ENCODE assay signal across 2 cellular contexts in the genomic region with DNA sequence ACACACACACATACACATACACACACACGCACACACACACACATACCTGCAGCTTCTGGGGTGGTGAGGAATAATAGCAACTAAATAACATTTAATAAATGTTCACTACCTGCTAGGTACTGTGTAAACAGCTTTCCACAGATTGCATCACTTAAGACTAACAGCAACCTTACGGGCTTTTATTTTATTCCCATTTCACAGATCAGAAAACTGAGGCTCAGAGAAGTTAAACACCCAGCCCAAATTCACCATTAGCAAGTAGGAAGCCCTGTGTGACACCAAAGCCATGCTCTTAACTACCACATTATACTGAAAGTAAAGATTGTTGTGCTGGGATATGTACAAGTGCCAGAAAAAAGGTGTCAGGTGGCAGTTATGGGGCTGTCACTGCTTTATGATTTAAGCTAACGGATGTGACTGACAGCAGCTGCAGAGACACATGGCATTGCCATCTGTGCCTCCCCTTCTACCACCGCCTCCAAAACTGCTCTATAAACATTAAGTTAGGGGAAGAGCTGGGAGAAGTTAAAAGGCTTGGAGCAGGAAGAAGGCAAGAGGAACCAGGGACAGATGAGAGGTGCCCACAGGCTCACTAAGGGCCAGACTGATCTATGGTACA.
TF ChIP-seq lines count a peak whose summit lies in the region.

No MANE protein-coding gene starts in this region.

TF ChIP-seq in HEK293T, 16 proteins besides CTCF, POLR2A, EP300 and RAD21:
- TF ChIP-seq, protein P1, sequence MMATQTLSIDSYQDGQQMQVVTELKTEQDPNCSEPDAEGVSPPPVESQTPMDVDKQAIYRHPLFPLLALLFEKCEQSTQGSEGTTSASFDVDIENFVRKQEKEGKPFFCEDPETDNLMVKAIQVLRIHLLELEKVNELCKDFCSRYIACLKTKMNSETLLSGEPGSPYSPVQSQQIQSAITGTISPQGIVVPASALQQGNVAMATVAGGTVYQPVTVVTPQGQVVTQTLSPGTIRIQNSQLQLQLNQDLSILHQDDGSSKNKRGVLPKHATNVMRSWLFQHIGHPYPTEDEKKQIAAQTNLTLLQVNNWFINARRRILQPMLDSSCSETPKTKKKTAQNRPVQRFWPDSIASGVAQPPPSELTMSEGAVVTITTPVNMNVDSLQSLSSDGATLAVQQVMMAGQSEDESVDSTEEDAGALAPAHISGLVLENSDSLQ (IDR thresholded peaks at IDR 0.05) = 0 out of 2 replicates have a peak, but pooled peaks have one; percentile 38
- no peak for TF ChIP-seq NFRKB (IDR thresholded peaks at IDR 0.05)
TF ChIP-seq in HEK293T: peak in this region for 1.

TF ChIP-seq in K562, 482 proteins besides CTCF, POLR2A, EP300 and RAD21 (continues in another document):
- TF ChIP-seq CREB1 (IDR thresholded peaks at IDR 0.05) (no peak), CREB1 (CRISPR knock-in tag; IDR thresholded peaks at IDR 0.05) (no peak), ADNP (tag; IDR thresholded peaks at IDR 0.05) (peak; percentile 98), RBFOX2 (IDR thresholded peaks at IDR 0.05; ENCODE audit: low read depth, low read length) (no peak), BHLHE40 (IDR thresholded peaks at IDR 0.05; ENCODE audit: low read length) (no peak), SMARCA5 (IDR thresholded peaks at IDR 0.05) (peak; percentile 84; the same call in 1 of the 2 replicates), ZBED1 (IDR thresholded peaks at IDR 0.05) (no peak), FOXA1 (IDR thresholded peaks at IDR 0.05; ENCODE audit: borderline replicate concordance) (no peak), TAF9B (IDR thresholded peaks at IDR 0.05; ENCODE audit: partially characterized antibody) (no peak), HDAC2 (IDR thresholded peaks at IDR 0.05) (peak; percentile 96), PHF8 (IDR thresholded peaks at IDR 0.05; ENCODE audit: borderline replicate concordance, low read length) (no peak), ASH1L (IDR thresholded peaks at IDR 0.05; ENCODE audit: borderline replicate concordance, low read depth, partially characterized antibody) (no peak), MTA1 (IDR thresholded peaks at IDR 0.05; ENCODE audit: borderline replicate concordance) (no peak), GABPB1 (CRISPR knock-in tag; IDR thresholded peaks at IDR 0.05) (peak; percentile 44; the same call in 1 of the 2 replicates), HDGF (IDR thresholded peaks at IDR 0.05) (no peak), ZNF324 (CRISPR knock-in tag; IDR thresholded peaks at IDR 0.05) (no peak), TEAD2 (tag; IDR thresholded peaks at IDR 0.05) (no peak), MTF1 (CRISPR knock-in tag; IDR thresholded peaks at IDR 0.05; ENCODE audit: borderline replicate concordance) (no peak), ZNF699 (CRISPR knock-in tag; IDR thresholded peaks at IDR 0.05; ENCODE audit: insufficient replicate concordance) (no peak), BRD4 (IDR thresholded peaks at IDR 0.05) (no peak), RUNX1 (IDR thresholded peaks at IDR 0.05; ENCODE audit: low read depth) (no peak), RBM25 (IDR thresholded peaks at IDR 0.05; ENCODE audit: low read depth, low read length, severe bottlenecking) (peak; percentile 99), NR2C2 (CRISPR knock-in tag; IDR thresholded peaks at IDR 0.05) (no peak), NR2C2 (tag; IDR thresholded peaks at IDR 0.05) (no peak), ZNF57 (CRISPR knock-in tag; IDR thresholded peaks at IDR 0.05) (no peak), KDM1A (IDR thresholded peaks at IDR 0.05) (peak; percentile 89 to 91), CEBPG (CRISPR knock-in tag; IDR thresholded peaks at IDR 0.05) (peak; percentile 58; the same call in 1 of the 2 replicates), CEBPG (tag; conservative IDR thresholded peaks at IDR 0.05 in 1 of 2, IDR thresholded peaks at IDR 0.05 in 1 of 2) (peak; percentile 37 to 62; a peak in 1 of 4 replicates), ZBTB17 (CRISPR knock-in tag; IDR thresholded peaks at IDR 0.05) (no peak), ARHGAP35 (IDR thresholded peaks at IDR 0.05; ENCODE audit: partially characterized antibody) (no peak), BCOR (IDR thresholded peaks at IDR 0.05) (peak; percentile 98), NBN (IDR thresholded peaks at IDR 0.05; ENCODE audit: low read depth) (no peak; the same call in 1 of the 2 replicates), SUPT5H (IDR thresholded peaks at IDR 0.05) (no peak), ERF (CRISPR knock-in tag; IDR thresholded peaks at IDR 0.05) (no peak), EZH2 (IDR thresholded peaks at IDR 0.05; ENCODE audit: borderline replicate concordance, low read depth, low read length) (no peak), CC2D1A (IDR thresholded peaks at IDR 0.05) (0 out of 2 replicates have a peak, but pooled peaks have one; percentile 15), BACH1 (tag; IDR thresholded peaks at IDR 0.05) (no peak), HDAC1 (IDR thresholded peaks at IDR 0.05) (0 out of 4 replicates have a peak, but pooled peaks of 1 of the 2 experiments have one; percentile 30), SMAD4 (CRISPR knock-in tag; conservative IDR thresholded peaks at IDR 0.05) (0 out of 2 replicates have a peak, but pooled peaks have one; percentile 35)
- TF ChIP-seq, protein P2, sequence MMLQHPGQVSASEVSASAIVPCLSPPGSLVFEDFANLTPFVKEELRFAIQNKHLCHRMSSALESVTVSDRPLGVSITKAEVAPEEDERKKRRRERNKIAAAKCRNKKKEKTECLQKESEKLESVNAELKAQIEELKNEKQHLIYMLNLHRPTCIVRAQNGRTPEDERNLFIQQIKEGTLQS (IDR thresholded peaks at IDR 0.05) = peak; percentile 60
- TF ChIP-seq, protein P2 (CRISPR knock-in tag; conservative IDR thresholded peaks at IDR 0.05) = no peak
- TF ChIP-seq, protein P3, sequence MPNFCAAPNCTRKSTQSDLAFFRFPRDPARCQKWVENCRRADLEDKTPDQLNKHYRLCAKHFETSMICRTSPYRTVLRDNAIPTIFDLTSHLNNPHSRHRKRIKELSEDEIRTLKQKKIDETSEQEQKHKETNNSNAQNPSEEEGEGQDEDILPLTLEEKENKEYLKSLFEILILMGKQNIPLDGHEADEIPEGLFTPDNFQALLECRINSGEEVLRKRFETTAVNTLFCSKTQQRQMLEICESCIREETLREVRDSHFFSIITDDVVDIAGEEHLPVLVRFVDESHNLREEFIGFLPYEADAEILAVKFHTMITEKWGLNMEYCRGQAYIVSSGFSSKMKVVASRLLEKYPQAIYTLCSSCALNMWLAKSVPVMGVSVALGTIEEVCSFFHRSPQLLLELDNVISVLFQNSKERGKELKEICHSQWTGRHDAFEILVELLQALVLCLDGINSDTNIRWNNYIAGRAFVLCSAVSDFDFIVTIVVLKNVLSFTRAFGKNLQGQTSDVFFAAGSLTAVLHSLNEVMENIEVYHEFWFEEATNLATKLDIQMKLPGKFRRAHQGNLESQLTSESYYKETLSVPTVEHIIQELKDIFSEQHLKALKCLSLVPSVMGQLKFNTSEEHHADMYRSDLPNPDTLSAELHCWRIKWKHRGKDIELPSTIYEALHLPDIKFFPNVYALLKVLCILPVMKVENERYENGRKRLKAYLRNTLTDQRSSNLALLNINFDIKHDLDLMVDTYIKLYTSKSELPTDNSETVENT (CRISPR knock-in tag; IDR thresholded peaks at IDR 0.05) = no peak
- TF ChIP-seq, protein P4, sequence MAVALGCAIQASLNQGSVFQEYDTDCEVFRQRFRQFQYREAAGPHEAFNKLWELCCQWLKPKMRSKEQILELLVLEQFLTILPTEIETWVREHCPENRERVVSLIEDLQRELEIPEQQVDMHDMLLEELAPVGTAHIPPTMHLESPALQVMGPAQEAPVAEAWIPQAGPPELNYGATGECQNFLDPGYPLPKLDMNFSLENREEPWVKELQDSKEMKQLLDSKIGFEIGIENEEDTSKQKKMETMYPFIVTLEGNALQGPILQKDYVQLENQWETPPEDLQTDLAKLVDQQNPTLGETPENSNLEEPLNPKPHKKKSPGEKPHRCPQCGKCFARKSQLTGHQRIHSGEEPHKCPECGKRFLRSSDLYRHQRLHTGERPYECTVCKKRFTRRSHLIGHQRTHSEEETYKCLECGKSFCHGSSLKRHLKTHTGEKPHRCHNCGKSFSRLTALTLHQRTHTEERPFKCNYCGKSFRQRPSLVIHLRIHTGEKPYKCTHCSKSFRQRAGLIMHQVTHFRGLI (CRISPR knock-in tag; IDR thresholded peaks at IDR 0.05) = no peak
- TF ChIP-seq, protein P5, sequence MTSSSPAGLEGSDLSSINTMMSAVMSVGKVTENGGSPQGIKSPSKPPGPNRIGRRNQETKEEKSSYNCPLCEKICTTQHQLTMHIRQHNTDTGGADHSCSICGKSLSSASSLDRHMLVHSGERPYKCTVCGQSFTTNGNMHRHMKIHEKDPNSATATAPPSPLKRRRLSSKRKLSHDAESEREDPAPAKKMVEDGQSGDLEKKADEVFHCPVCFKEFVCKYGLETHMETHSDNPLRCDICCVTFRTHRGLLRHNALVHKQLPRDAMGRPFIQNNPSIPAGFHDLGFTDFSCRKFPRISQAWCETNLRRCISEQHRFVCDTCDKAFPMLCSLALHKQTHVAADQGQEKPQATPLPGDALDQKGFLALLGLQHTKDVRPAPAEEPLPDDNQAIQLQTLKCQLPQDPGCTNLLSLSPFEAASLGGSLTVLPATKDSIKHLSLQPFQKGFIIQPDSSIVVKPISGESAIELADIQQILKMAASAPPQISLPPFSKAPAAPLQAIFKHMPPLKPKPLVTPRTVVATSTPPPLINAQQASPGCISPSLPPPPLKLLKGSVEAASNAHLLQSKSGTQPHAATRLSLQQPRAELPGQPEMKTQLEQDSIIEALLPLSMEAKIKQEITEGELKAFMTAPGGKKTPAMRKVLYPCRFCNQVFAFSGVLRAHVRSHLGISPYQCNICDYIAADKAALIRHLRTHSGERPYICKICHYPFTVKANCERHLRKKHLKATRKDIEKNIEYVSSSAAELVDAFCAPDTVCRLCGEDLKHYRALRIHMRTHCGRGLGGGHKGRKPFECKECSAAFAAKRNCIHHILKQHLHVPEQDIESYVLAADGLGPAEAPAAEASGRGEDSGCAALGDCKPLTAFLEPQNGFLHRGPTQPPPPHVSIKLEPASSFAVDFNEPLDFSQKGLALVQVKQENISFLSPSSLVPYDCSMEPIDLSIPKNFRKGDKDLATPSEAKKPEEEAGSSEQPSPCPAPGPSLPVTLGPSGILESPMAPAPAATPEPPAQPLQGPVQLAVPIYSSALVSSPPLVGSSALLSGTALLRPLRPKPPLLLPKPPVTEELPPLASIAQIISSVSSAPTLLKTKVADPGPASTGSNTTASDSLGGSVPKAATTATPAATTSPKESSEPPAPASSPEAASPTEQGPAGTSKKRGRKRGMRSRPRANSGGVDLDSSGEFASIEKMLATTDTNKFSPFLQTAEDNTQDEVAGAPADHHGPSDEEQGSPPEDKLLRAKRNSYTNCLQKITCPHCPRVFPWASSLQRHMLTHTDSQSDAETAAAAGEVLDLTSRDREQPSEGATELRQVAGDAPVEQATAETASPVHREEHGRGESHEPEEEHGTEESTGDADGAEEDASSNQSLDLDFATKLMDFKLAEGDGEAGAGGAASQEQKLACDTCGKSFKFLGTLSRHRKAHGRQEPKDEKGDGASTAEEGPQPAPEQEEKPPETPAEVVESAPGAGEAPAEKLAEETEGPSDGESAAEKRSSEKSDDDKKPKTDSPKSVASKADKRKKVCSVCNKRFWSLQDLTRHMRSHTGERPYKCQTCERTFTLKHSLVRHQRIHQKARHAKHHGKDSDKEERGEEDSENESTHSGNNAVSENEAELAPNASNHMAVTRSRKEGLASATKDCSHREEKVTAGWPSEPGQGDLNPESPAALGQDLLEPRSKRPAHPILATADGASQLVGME (CRISPR knock-in tag; IDR thresholded peaks at IDR 0.05) = no peak
- TF ChIP-seq, protein P6, sequence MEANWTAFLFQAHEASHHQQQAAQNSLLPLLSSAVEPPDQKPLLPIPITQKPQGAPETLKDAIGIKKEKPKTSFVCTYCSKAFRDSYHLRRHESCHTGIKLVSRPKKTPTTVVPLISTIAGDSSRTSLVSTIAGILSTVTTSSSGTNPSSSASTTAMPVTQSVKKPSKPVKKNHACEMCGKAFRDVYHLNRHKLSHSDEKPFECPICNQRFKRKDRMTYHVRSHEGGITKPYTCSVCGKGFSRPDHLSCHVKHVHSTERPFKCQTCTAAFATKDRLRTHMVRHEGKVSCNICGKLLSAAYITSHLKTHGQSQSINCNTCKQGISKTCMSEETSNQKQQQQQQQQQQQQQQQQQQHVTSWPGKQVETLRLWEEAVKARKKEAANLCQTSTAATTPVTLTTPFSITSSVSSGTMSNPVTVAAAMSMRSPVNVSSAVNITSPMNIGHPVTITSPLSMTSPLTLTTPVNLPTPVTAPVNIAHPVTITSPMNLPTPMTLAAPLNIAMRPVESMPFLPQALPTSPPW (CRISPR knock-in tag; IDR thresholded peaks at IDR 0.05) = no peak
- TF ChIP-seq, protein P7, sequence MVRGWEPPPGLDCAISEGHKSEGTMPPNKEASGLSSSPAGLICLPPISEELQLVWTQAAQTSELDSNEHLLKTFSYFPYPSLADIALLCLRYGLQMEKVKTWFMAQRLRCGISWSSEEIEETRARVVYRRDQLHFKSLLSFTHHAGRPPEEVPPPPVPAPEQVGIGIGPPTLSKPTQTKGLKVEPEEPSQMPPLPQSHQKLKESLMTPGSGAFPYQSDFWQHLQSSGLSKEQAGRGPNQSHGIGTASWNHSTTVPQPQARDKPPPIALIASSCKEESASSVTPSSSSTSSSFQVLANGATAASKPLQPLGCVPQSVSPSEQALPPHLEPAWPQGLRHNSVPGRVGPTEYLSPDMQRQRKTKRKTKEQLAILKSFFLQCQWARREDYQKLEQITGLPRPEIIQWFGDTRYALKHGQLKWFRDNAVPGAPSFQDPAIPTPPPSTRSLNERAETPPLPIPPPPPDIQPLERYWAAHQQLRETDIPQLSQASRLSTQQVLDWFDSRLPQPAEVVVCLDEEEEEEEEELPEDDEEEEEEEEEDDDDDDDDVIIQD (CRISPR knock-in tag; IDR thresholded peaks at IDR 0.05) = no peak
- TF ChIP-seq, protein P8, sequence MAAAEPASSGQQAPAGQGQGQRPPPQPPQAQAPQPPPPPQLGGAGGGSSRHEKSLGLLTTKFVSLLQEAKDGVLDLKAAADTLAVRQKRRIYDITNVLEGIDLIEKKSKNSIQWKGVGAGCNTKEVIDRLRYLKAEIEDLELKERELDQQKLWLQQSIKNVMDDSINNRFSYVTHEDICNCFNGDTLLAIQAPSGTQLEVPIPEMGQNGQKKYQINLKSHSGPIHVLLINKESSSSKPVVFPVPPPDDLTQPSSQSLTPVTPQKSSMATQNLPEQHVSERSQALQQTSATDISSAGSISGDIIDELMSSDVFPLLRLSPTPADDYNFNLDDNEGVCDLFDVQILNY (CRISPR knock-in tag; IDR thresholded peaks at IDR 0.05) = no peak
- TF ChIP-seq, protein P9, sequence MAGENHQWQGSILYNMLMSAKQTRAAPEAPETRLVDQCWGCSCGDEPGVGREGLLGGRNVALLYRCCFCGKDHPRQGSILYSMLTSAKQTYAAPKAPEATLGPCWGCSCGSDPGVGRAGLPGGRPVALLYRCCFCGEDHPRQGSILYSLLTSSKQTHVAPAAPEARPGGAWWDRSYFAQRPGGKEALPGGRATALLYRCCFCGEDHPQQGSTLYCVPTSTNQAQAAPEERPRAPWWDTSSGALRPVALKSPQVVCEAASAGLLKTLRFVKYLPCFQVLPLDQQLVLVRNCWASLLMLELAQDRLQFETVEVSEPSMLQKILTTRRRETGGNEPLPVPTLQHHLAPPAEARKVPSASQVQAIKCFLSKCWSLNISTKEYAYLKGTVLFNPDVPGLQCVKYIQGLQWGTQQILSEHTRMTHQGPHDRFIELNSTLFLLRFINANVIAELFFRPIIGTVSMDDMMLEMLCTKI (IDR thresholded peaks at IDR 0.05; ENCODE audit: partially characterized antibody) = no peak
